1 cellular context compared by ENCODE assay signal in genomic region chr6:56243518-56244070, GRCh38.
TF ChIP-seq lines count a peak whose summit lies in the region.

No MANE protein-coding gene starts in this region.

TF ChIP-seq in HepG2, 621 proteins besides CTCF, POLR2A, EP300 and RAD21 (continued from another document):
- TF ChIP-seq CREBL2 (CRISPR knock-in tag; IDR thresholded peaks at IDR 0.05; ENCODE audit: borderline replicate concordance) (no peak), ISL2 (CRISPR knock-in tag; IDR thresholded peaks at IDR 0.05) (no peak), GTF2F1 (IDR thresholded peaks at IDR 0.05; ENCODE audit: low read length) (no peak), ZMAT5 (CRISPR knock-in tag; IDR thresholded peaks at IDR 0.05; ENCODE audit: borderline replicate concordance, low read depth) (no peak), RARG (CRISPR knock-in tag; IDR thresholded peaks at IDR 0.05; ENCODE audit: low read depth) (no peak), ZBTB49 (CRISPR knock-in tag; IDR thresholded peaks at IDR 0.05; ENCODE audit: borderline replicate concordance) (no peak)
